In genomic region chr5:11640474-11640873, GRCh38 we compare ENCODE assay signal across 4 cellular contexts.
"Had no signal": no experiment of that assay in that cellular context is flagged by ENCODE, and none has a peak within 500 bp of the region (broad histone marks: within the 10 kb centered on the region; RNA-seq: fewer than 3 reads in every experiment).

No MANE protein-coding gene starts in this region.

- ATAC-seq: GM23338, HepG2 had no signal

- DNase-seq: H9, HCEC 1CT had no signal
